Comparison of ENCODE assay signal across 1 cellular context in genomic region chr19:58182989-58183821, GRCh38.
TF ChIP-seq lines count a peak whose summit lies in the region.

ZNF274 (plus strand) TSS chr19:58183061; CDS start chr19:58183966, 905 bp downstream.

TF ChIP-seq in K562, 482 proteins besides CTCF, POLR2A, EP300 and RAD21 (continued from another document and continues in another):
- TF ChIP-seq ZBTB33 (CRISPR knock-in tag; IDR thresholded peaks at IDR 0.05) (0 out of 2 replicates have a peak, but pooled peaks have one; percentile 7), MAFK (IDR thresholded peaks at IDR 0.05; ENCODE audit: low read length) (peak; percentile 2; the same call in 1 of the 2 replicates), ZNF592 (IDR thresholded peaks at IDR 0.05) (0 out of 2 replicates have a peak, but pooled peaks have one; percentile 26), NR1H2 (CRISPR knock-in tag; IDR thresholded peaks at IDR 0.05) (peak; percentile 97), CTBP1 (IDR thresholded peaks at IDR 0.05; ENCODE audit: borderline replicate concordance) (peak; percentile 94), EP400 (IDR thresholded peaks at IDR 0.05) (peak; percentile 99), THRB (CRISPR knock-in tag; conservative IDR thresholded peaks at IDR 0.05) (peak; percentile 84), ZNF324 (CRISPR knock-in tag; IDR thresholded peaks at IDR 0.05) (no peak), RBM39 (optimal IDR thresholded peaks at IDR 0.05; ENCODE audit: low read depth, low read length) (peak; percentile 62), ARID4B (CRISPR knock-in tag; IDR thresholded peaks at IDR 0.05) (peak; percentile 77), PHB (CRISPR knock-in tag; IDR thresholded peaks at IDR 0.05) (peak; percentile 47), MAZ (CRISPR knock-in tag; conservative IDR thresholded peaks at IDR 0.05 in 1 of 2, IDR thresholded peaks at IDR 0.05 in 1 of 2) (peak; percentile 69 to 81), SMARCA5 (IDR thresholded peaks at IDR 0.05) (peak; percentile 69), CLOCK (CRISPR knock-in tag; IDR thresholded peaks at IDR 0.05; ENCODE audit: borderline replicate concordance) (no peak), ZNF407 (IDR thresholded peaks at IDR 0.05; ENCODE audit: low read depth) (no peak), SRF (CRISPR knock-in tag; IDR thresholded peaks at IDR 0.05) (peak in 1 of 2 experiments; percentile 42; a peak in 1 of 4 replicates), ZFX (CRISPR knock-in tag; IDR thresholded peaks at IDR 0.05) (peak; percentile 93), OTX1 (CRISPR knock-in tag; IDR thresholded peaks at IDR 0.05) (peak; percentile 74), NFE2L1 (tag; IDR thresholded peaks at IDR 0.05; ENCODE audit: borderline replicate concordance, low read depth) (no peak), ZNF830 (CRISPR knock-in tag; IDR thresholded peaks at IDR 0.05) (peak; percentile 53; the same call in 1 of the 2 replicates), ZFP36 (IDR thresholded peaks at IDR 0.05; ENCODE audit: low read depth, low read length, partially characterized antibody) (no peak), SLC30A9 (CRISPR knock-in tag; IDR thresholded peaks at IDR 0.05) (no peak), KLF16 (IDR thresholded peaks at IDR 0.05) (peak; percentile 69), SMARCA4 (IDR thresholded peaks at IDR 0.05) (peak; percentile 45), JUND (IDR thresholded peaks at IDR 0.05; ENCODE audit: borderline replicate concordance, low read depth, low read length) (peak; percentile 98), JUND (tag; IDR thresholded peaks at IDR 0.05; ENCODE audit: borderline replicate concordance, low read depth, low read length) (peak; percentile 93; the same call in 2 of the 3 replicates), MBD2 (IDR thresholded peaks at IDR 0.05; ENCODE audit: borderline replicate concordance, low read depth) (peak; percentile 48), JUN (IDR thresholded peaks at IDR 0.05; ENCODE audit: borderline replicate concordance, low read depth, low read length) (peak; percentile 87), JUN (CRISPR knock-in tag; IDR thresholded peaks at IDR 0.05; ENCODE audit: borderline replicate concordance) (no peak), CBX3 (IDR thresholded peaks at IDR 0.05; ENCODE audit: borderline replicate concordance in 1 of 2, low read length in 2 of 2) (no peak), CAMTA2 (CRISPR knock-in tag; conservative IDR thresholded peaks at IDR 0.05) (0 out of 2 replicates have a peak, but pooled peaks have one; percentile 47), PTRF (tag; IDR thresholded peaks at IDR 0.05) (no peak), U2AF2 (optimal IDR thresholded peaks at IDR 0.05; ENCODE audit: low read depth, low read length) (no peak), NEUROD1 (IDR thresholded peaks at IDR 0.05; ENCODE audit: borderline replicate concordance, low read depth, low read length, partially characterized antibody) (peak; percentile 52), ZNF384 (IDR thresholded peaks at IDR 0.05; ENCODE audit: low read depth, low read length) (0 out of 2 replicates have a peak, but pooled peaks have one; percentile 5), ETV6 (IDR thresholded peaks at IDR 0.05; ENCODE audit: borderline replicate concordance in 1 of 2, low read depth in 2 of 2, low read length in 1 of 2) (0 out of 4 replicates have a peak, but pooled peaks of 1 of the 2 experiments have one; percentile 12), ETV6 (CRISPR knock-in tag; IDR thresholded peaks at IDR 0.05; ENCODE audit: borderline replicate concordance) (no peak), ETV1 (tag; conservative IDR thresholded peaks at IDR 0.05; ENCODE audit: low read depth) (peak; percentile 85)
